Comparison of ENCODE assay signal across 2 cellular contexts in the genomic region with DNA sequence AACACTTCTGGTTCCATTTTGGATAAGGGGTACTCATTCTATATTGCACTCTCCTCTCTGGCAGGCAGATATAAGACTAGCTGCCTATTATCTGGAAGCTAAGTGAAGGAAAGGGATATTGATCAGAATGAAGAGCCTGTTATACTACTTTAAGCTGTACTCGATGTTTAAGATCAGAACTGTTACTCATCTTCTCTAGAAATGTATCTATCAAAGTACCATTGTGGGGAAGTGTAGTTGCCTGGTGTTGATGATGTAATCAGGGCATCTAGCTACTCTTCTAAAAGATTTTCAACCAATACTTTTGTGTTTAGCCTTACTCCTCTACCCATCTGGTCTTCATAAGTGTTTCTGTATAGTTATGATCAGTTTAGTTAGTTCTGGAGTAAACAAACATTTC.
A peak's percentile ranks its signal among the peaks of the same experiment; 100 is the strongest.
TF ChIP-seq lines count a peak whose summit lies in the region.

No MANE protein-coding gene starts in this region.

TF ChIP-seq in A549, 52 proteins besides CTCF, POLR2A, EP300 and RAD21:
- no peak for TF ChIP-seq ZNF302 (CRISPR knock-in tag; IDR thresholded peaks at IDR 0.05)
- TF ChIP-seq, protein P1, sequence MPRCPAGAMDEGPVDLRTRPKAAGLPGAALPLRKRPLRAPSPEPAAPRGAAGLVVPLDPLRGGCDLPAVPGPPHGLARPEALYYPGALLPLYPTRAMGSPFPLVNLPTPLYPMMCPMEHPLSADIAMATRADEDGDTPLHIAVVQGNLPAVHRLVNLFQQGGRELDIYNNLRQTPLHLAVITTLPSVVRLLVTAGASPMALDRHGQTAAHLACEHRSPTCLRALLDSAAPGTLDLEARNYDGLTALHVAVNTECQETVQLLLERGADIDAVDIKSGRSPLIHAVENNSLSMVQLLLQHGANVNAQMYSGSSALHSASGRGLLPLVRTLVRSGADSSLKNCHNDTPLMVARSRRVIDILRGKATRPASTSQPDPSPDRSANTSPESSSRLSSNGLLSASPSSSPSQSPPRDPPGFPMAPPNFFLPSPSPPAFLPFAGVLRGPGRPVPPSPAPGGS (IDR thresholded peaks at IDR 0.05): no peak
- no peak for TF ChIP-seq HDAC2 (IDR thresholded peaks at IDR 0.05)
- no peak for TF ChIP-seq HOXB13 (CRISPR knock-in tag; IDR thresholded peaks at IDR 0.05; ENCODE audit: low read depth)
- TF ChIP-seq ZSCAN20 (CRISPR knock-in tag; IDR thresholded peaks at IDR 0.05): no peak
- no peak for TF ChIP-seq CEBPB (IDR thresholded peaks at IDR 0.05)
- no peak for TF ChIP-seq NPAS2 (CRISPR knock-in tag; IDR thresholded peaks at IDR 0.05; ENCODE audit: borderline replicate concordance)
- no peak for TF ChIP-seq FOXS1 (CRISPR knock-in tag; IDR thresholded peaks at IDR 0.05)
- no peak for TF ChIP-seq MAZ (IDR thresholded peaks at IDR 0.05; ENCODE audit: borderline replicate concordance, low read depth, low read length)
- TF ChIP-seq, protein P2, sequence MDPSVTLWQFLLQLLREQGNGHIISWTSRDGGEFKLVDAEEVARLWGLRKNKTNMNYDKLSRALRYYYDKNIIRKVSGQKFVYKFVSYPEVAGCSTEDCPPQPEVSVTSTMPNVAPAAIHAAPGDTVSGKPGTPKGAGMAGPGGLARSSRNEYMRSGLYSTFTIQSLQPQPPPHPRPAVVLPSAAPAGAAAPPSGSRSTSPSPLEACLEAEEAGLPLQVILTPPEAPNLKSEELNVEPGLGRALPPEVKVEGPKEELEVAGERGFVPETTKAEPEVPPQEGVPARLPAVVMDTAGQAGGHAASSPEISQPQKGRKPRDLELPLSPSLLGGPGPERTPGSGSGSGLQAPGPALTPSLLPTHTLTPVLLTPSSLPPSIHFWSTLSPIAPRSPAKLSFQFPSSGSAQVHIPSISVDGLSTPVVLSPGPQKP (IDR thresholded peaks at IDR 0.05; ENCODE audit: low read depth, low read length): no peak
- TF ChIP-seq EHMT2 (IDR thresholded peaks at IDR 0.05; ENCODE audit: low read depth): no peak
- no peak for TF ChIP-seq NFE2L2 (conservative IDR thresholded peaks at IDR 0.05; ENCODE audit: low read length)
- no peak for TF ChIP-seq ESRRA (IDR thresholded peaks at IDR 0.05; ENCODE audit: borderline replicate concordance, low read length)
- TF ChIP-seq RNF2 (IDR thresholded peaks at IDR 0.05; ENCODE audit: borderline replicate concordance, low read depth): no peak
- TF ChIP-seq TFCP2L1 (CRISPR knock-in tag; IDR thresholded peaks at IDR 0.05): no peak
- no peak for TF ChIP-seq BHLHE40 (IDR thresholded peaks at IDR 0.05; ENCODE audit: low read depth, low read length)
- TF ChIP-seq, protein P3, sequence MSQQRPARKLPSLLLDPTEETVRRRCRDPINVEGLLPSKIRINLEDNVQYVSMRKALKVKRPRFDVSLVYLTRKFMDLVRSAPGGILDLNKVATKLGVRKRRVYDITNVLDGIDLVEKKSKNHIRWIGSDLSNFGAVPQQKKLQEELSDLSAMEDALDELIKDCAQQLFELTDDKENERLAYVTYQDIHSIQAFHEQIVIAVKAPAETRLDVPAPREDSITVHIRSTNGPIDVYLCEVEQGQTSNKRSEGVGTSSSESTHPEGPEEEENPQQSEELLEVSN (IDR thresholded peaks at IDR 0.05; ENCODE audit: borderline replicate concordance, low read depth): no peak
- TF ChIP-seq RCOR1 (IDR thresholded peaks at IDR 0.05; ENCODE audit: low read depth, low read length): no peak
- no peak for TF ChIP-seq MAFK (IDR thresholded peaks at IDR 0.05; ENCODE audit: partially characterized antibody)
- TF ChIP-seq, protein P4, sequence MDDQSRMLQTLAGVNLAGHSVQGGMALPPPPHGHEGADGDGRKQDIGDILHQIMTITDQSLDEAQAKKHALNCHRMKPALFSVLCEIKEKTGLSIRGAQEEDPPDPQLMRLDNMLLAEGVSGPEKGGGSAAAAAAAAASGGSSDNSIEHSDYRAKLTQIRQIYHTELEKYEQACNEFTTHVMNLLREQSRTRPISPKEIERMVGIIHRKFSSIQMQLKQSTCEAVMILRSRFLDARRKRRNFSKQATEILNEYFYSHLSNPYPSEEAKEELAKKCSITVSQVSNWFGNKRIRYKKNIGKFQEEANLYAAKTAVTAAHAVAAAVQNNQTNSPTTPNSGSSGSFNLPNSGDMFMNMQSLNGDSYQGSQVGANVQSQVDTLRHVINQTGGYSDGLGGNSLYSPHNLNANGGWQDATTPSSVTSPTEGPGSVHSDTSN (IDR thresholded peaks at IDR 0.05): no peak

TF ChIP-seq in K562, 482 proteins besides CTCF, POLR2A, EP300 and RAD21:
- TF ChIP-seq MEF2A (IDR thresholded peaks at IDR 0.05; ENCODE audit: control insufficient read depth, low read depth, low read length) (no peak), FOXM1 (IDR thresholded peaks at IDR 0.05; ENCODE audit: low read depth) (no peak), FOXM1 (CRISPR knock-in tag; IDR thresholded peaks at IDR 0.05; ENCODE audit: low read depth) (no peak)
- TF ChIP-seq, protein P5, sequence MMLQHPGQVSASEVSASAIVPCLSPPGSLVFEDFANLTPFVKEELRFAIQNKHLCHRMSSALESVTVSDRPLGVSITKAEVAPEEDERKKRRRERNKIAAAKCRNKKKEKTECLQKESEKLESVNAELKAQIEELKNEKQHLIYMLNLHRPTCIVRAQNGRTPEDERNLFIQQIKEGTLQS (IDR thresholded peaks at IDR 0.05): peak; percentile 63
- TF ChIP-seq, protein P5 (CRISPR knock-in tag; conservative IDR thresholded peaks at IDR 0.05): no peak
